In the genomic region with DNA sequence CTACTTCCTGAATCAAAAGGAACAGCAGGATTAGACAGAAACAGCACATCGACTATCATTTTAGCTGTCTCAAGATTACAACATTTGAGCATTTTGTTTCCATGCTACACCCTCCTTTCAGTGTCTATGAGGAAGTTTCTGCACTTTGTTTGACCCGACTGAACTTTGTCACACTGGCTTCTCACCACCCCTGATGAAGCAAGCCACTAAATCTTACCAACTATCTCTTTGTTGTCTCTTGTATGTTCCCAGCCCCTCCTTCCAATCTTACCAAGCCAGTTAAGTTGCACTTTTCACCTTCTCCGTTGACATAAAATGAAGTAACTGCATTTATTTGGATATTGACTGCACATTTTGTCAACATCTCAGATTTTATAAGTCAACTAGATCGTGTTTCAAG, we compare ENCODE assay signal across 18 cellular contexts.
DNase-seq lines count a peak whose midpoint lies in the region; ATAC-seq, FAIRE-seq and TF ChIP-seq lines count a peak whose summit lies in the region.
"Had no signal": no experiment of that assay in that cellular context is flagged by ENCODE, and none has a peak within 500 bp of the region (broad histone marks: within the 10 kb centered on the region; RNA-seq: fewer than 3 reads in every experiment).

No MANE protein-coding gene starts in this region.

- H3K79me2 ChIP-seq in keratinocyte (ENCODE audit: control insufficient read depth, insufficient read depth, low read length), result no peaks in the 10 kb centered on the region
- H3K79me2 ChIP-seq: parathyroid adenoma had no signal

- TF ChIP-seq EP300 in transverse colon (IDR thresholded peaks at IDR 0.05; ENCODE audit: low read depth), result no peak

- H3K27ac ChIP-seq in keratinocyte (ENCODE audit: control insufficient read depth, insufficient read depth, low read length) (no peak overlapping the region), transverse colon (peak overlapping the region; percentile 53 to 67 (median 60))
- H3K27ac ChIP-seq: cardiac muscle cell, parathyroid adenoma had no signal

- no peaks in the 10 kb centered on the region for H3K36me3 ChIP-seq in keratinocyte (ENCODE audit: control insufficient read depth in 2 of 2, extremely low read depth in 1 of 2, insufficient read depth in 2 of 2, low read length in 2 of 2)
- no peaks in the 10 kb centered on the region for H3K36me3 ChIP-seq in transverse colon
- H3K36me3 ChIP-seq: cardiac muscle cell had no signal

- FAIRE-seq in keratinocyte (lab: Jason Lieb, UNC), result no peak
- FAIRE-seq: frontal cortex had no signal

- H4K20me1 ChIP-seq in keratinocyte (ENCODE audit: control insufficient read depth, extremely low read depth, insufficient read depth, low read length), result no peaks in the 10 kb centered on the region

- H3K4me1 ChIP-seq in keratinocyte (ENCODE audit: control insufficient read depth, extremely low read depth, insufficient read depth, low read length) (peaks cover 4% of the 10 kb centered on the region), transverse colon (peaks cover 0 to 25% (median 11%) of the 10 kb centered on the region in 4 donors)
- H3K4me1 ChIP-seq: parathyroid adenoma had no signal

- TF ChIP-seq CTCF in keratinocyte (optimal IDR thresholded peaks at IDR 0.05 in 1 of 3, IDR thresholded peaks at IDR 0.05 in 1 of 3, conservative IDR thresholded peaks at IDR 0.05 in 1 of 3; ENCODE audit: extremely low read depth in 1 of 3, insufficient read depth in 2 of 3, low read length in 3 of 3), result no peak
- TF ChIP-seq CTCF in transverse colon (IDR thresholded peaks at IDR 0.05), result no peak

- TF ChIP-seq POLR2A in transverse colon (IDR thresholded peaks at IDR 0.05), result no peak

- H3K9ac ChIP-seq in keratinocyte (ENCODE audit: control insufficient read depth, extremely low read depth, insufficient read depth, low read length), result no peak overlapping the region
- H3K9ac ChIP-seq: parathyroid adenoma had no signal

- in situ Hi-C loops in transverse colon (cut with MboI; ENCODE audit: low pct_ligation_motif_present in 1 of 4, low pct_unique_long_range_greater_than_20kb in 1 of 4, low sequenced_read_pairs in 3 of 4), result loop anchor here in 1 of 4 donors (25.0 kb wide), 1 partner anchor 91 kb away; no protein-coding TSS in a partner anchor

- dilution Hi-C loops in keratinocyte (cut with MboI; ENCODE audit: extremely low pct_ligation_motif_present, low sequenced_read_pairs), result no loop called here

- H3K4me2 ChIP-seq in keratinocyte (ENCODE audit: control insufficient read depth, extremely low read depth, insufficient read depth, low read depth, low read length), result no peak overlapping the region

- H3K9me3 ChIP-seq in keratinocyte (ENCODE audit: control insufficient read depth, low read depth, low read length) (no peaks in the 10 kb centered on the region), transverse colon (no peaks in the 10 kb centered on the region)

- ATAC-seq in HG03196 (IDR thresholded peaks at IDR 0.05; ENCODE audit: unreplicated experiment) (no peak), GM18867 (IDR thresholded peaks at IDR 0.05; ENCODE audit: unreplicated experiment) (no peak), GM18511 (IDR thresholded peaks at IDR 0.05; ENCODE audit: unreplicated experiment) (no peak)
- ATAC-seq: Panc1 had no signal

- no peaks in the 10 kb centered on the region for H3K27me3 ChIP-seq in keratinocyte (ENCODE audit: control insufficient read depth, extremely low read depth, insufficient read depth, low read length)
- no peaks in the 10 kb centered on the region for H3K27me3 ChIP-seq in transverse colon
- H3K27me3 ChIP-seq: cardiac muscle cell had no signal

- H2AFZ ChIP-seq in keratinocyte (ENCODE audit: control insufficient read depth, low read length), result peak overlapping the region; percentile 23
- H2AFZ ChIP-seq: parathyroid adenoma had no signal

- WGBS in transverse colon (ENCODE audit: low coverage in 1 of 2), 2 donors, result 17 to 20% methylated on average over 4 of the region's 4 CpGs

- no peaks in the 10 kb centered on the region for H3K9me1 ChIP-seq in keratinocyte (ENCODE audit: control insufficient read depth, extremely low read depth, insufficient read depth, low read length)

- intact Hi-C loops in transverse colon (cut with DNase I; ENCODE audit: low total_unique reads), result no loop called here

- peak; percentile 74 for DNase-seq in KG1 (lab: John Stamatoyannopoulos, UW)
- peak; percentile 97 for DNase-seq in SKM-1 (lab: John Stamatoyannopoulos, UW; ENCODE audit: unreplicated experiment)
- DNase-seq in keratinocyte (ENCODE audit: low read depth, low spot score), result no peak
- peak; percentile 49 for DNase-seq in transverse colon
- DNase-seq: activated CD4-positive, alpha-beta T cell treated with anti-CD3 and anti-CD28 coated beads for 48 hours; activated naive CD8-positive, alpha-beta T cell treated with anti-CD3 and anti-CD28 coated beads, Interleukin-2, amount 10 ng/mL, durations not matched to agents 7 days and 5 days; C1 segment of cervical spinal cord; NCI-H1105; NCI-H446 treated with DMSO at 0.1 percent for 48 hours; stimulated activated CD4-positive, alpha-beta T cell treated with anti-CD3 and anti-CD28 coated beads, Interleukin-15, amount 100 ng/mL, for 24 hours; T-helper 1 cell had no signal

- H3K4me3 ChIP-seq in keratinocyte (ENCODE audit: control insufficient read depth in 2 of 3, extremely low read depth in 1 of 3, insufficient read depth in 2 of 3, low read depth in 1 of 3, low read length in 3 of 3) (no peak overlapping the region), transverse colon (no peak overlapping the region)
- H3K4me3 ChIP-seq: cardiac muscle cell had no signal
